Comparison of ENCODE assay signal across 15 cellular contexts in the genomic region with DNA sequence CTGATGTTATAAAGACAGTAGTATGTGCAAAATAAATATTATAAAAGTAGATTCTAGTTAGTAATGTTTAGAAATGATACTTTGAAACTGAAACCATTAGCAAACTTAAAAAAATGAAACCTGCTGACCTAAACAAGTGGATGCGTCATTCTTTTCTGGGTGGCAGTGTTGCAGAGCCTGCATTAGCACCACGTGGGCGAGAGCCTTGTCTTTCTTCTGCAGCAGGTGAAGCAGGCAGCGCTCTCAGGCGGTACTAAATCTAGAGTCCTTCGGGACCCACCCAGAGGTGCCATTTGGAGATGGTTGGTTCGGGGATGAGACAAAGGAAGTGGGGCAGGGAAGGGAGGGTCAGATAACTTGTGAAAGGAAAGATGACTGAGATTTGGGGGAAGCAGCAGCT.
DNase-seq lines count a peak whose midpoint lies in the region; ATAC-seq lines count a peak whose summit lies in the region.
"Had no signal": no experiment of that assay in that cellular context is flagged by ENCODE, and none has a peak within 500 bp of the region (broad histone marks: within the 10 kb centered on the region; RNA-seq: fewer than 3 reads in every experiment).

No MANE protein-coding gene starts in this region.

- ATAC-seq in GM18511 (IDR thresholded peaks at IDR 0.05; ENCODE audit: unreplicated experiment) (peak; percentile 77), HG02763 (IDR thresholded peaks at IDR 0.05; ENCODE audit: unreplicated experiment) (peak; percentile 70), HG02870 (IDR thresholded peaks at IDR 0.05; ENCODE audit: unreplicated experiment) (no peak)
- ATAC-seq: body of pancreas; stimulated activated naive B cell treated with anti-CD40 and anti-IgM and Interleukin-4, amounts not matched to agents 10 μg/mL and 1 μg/mL and 100 μg/mL, for 72 hours had no signal

- H4K91ac ChIP-seq in neuronal stem cell (ENCODE audit: low read depth, low read length, poor library complexity), result no peak overlapping the region

- no peak overlapping the region for H2AFZ ChIP-seq in neuronal stem cell (ENCODE audit: low read length)

- no peak overlapping the region for H3K4me3 ChIP-seq in neuronal stem cell (ENCODE audit: low read length in 2 of 2)
- H3K4me3 ChIP-seq: body of pancreas had no signal

- H3K27ac ChIP-seq in neuronal stem cell (replicated peaks; ENCODE audit: low read length), result no peak overlapping the region
- H3K27ac ChIP-seq: body of pancreas, C4-2B had no signal

- H3K4me1 ChIP-seq in neuronal stem cell (ENCODE audit: control insufficient read depth in 2 of 2, insufficient read depth in 1 of 2, low read depth in 1 of 2, low read length in 2 of 2), result no peaks in the 10 kb centered on the region
- H3K4me1 ChIP-seq: body of pancreas had no signal

- H3K9me3 Mint-ChIP-seq in activated naive CD8-positive, alpha-beta T cell treated with anti-CD3 and anti-CD28 coated beads for 36 hours, result no peaks in the 10 kb centered on the region
- H3K9me3 Mint-ChIP-seq: stimulated activated naive B cell treated with anti-CD40 and anti-IgM and Interleukin-4, amounts not matched to agents 10 μg/mL and 1 μg/mL and 100 μg/mL, for 72 hours had no signal

- no peak overlapping the region for H3K27ac Mint-ChIP-seq in activated naive CD8-positive, alpha-beta T cell treated with anti-CD3 and anti-CD28 coated beads for 36 hours
- H3K27ac Mint-ChIP-seq: stimulated activated naive B cell treated with anti-CD40 and anti-IgM and Interleukin-4, amounts not matched to agents 10 μg/mL and 1 μg/mL and 100 μg/mL, for 72 hours had no signal

- H3K23ac ChIP-seq in neuronal stem cell (ENCODE audit: low read depth, low read length, poor library complexity), result no peak overlapping the region

- H3K4me2 ChIP-seq in neuronal stem cell (ENCODE audit: insufficient read depth, low read length, poor library complexity, severe bottlenecking), result no peak overlapping the region
- H3K4me2 ChIP-seq: SK-N-SH had no signal

- H3K27me3 Mint-ChIP-seq in activated naive CD8-positive, alpha-beta T cell treated with anti-CD3 and anti-CD28 coated beads for 36 hours, result no peaks in the 10 kb centered on the region
- H3K27me3 Mint-ChIP-seq: stimulated activated naive B cell treated with anti-CD40 and anti-IgM and Interleukin-4, amounts not matched to agents 10 μg/mL and 1 μg/mL and 100 μg/mL, for 72 hours had no signal

- no peak overlapping the region for H2BK12ac ChIP-seq in neuronal stem cell (ENCODE audit: low read length)

- intact Hi-C loops in head of caudate nucleus (cut with DNase I), result no loop called here

- H2BK5ac ChIP-seq in neuronal stem cell (ENCODE audit: low read length), result no peak overlapping the region

- H3K4me1 Mint-ChIP-seq in activated naive CD8-positive, alpha-beta T cell treated with anti-CD3 and anti-CD28 coated beads for 36 hours, result no peaks in the 10 kb centered on the region
- H3K4me1 Mint-ChIP-seq: stimulated activated naive B cell treated with anti-CD40 and anti-IgM and Interleukin-4, amounts not matched to agents 10 μg/mL and 1 μg/mL and 100 μg/mL, for 72 hours had no signal

- peak overlapping the region; percentile 51 for H2AK5ac ChIP-seq in neuronal stem cell (ENCODE audit: low read depth, low read length)

- no peak overlapping the region for H2BK120ac ChIP-seq in neuronal stem cell (ENCODE audit: low read depth, low read length)

- no peak overlapping the region for H3K4me3 Mint-ChIP-seq in activated naive CD8-positive, alpha-beta T cell treated with anti-CD3 and anti-CD28 coated beads for 36 hours
- H3K4me3 Mint-ChIP-seq: stimulated activated naive B cell treated with anti-CD40 and anti-IgM and Interleukin-4, amounts not matched to agents 10 μg/mL and 1 μg/mL and 100 μg/mL, for 72 hours had no signal

- H3K14ac ChIP-seq in neuronal stem cell (ENCODE audit: low read length), result no peak overlapping the region

- H2BK15ac ChIP-seq in neuronal stem cell (ENCODE audit: low read length), result no peak overlapping the region

- WGBS in neuronal stem cell (ENCODE audit: extremely low coverage in 2 of 2, insufficient read length in 2 of 2, insufficient replicate concordance in 1 of 2), 2 donors, result no CpG with 5 or more reads among the region's 7 CpGs

- DNase-seq in RPMI7951 (ENCODE audit: low read depth) (peak; percentile 16), neuronal stem cell (ENCODE audit: low spot score) (no peak), head of caudate nucleus (no peak)
- no peak for DNase-seq in activated naive CD8-positive, alpha-beta T cell treated with anti-CD3 and anti-CD28 coated beads for 36 hours
- DNase-seq: activated CD8-positive, alpha-beta memory T cell treated with anti-CD3 and anti-CD28 coated beads for 24 hours; activated effector memory CD4-positive, alpha-beta T cell treated with anti-CD3 and anti-CD28 coated beads, Interleukin-2, amount 50 U/mL, for 16 hours; body of pancreas; foreskin fibroblast; NCI-H1694; SK-N-SH; stimulated activated naive B cell treated with anti-CD40 and anti-IgM and Interleukin-4, amounts not matched to agents 10 μg/mL and 1 μg/mL and 100 μg/mL, for 72 hours had no signal

- no peaks in the 10 kb centered on the region for H3K36me3 ChIP-seq in neuronal stem cell (replicated peaks in 1 of 2; ENCODE audit: control insufficient read depth in 2 of 2, insufficient read depth in 2 of 2, low read length in 2 of 2)

- H3K79me1 ChIP-seq in neuronal stem cell (ENCODE audit: low read depth, low read length), result no peaks in the 10 kb centered on the region

- no peaks in the 10 kb centered on the region for H3K27me3 ChIP-seq in neuronal stem cell (ENCODE audit: control insufficient read depth in 3 of 3, insufficient read depth in 3 of 3, low read depth in 1 of 3, low read length in 3 of 3)
- H3K27me3 ChIP-seq: body of pancreas had no signal

- no peak overlapping the region for H3K9ac ChIP-seq in neuronal stem cell (ENCODE audit: low read depth, low read length, poor library complexity)
- H3K9ac ChIP-seq: SK-N-SH had no signal

- H3K9me3 ChIP-seq in neuronal stem cell (replicated peaks in 1 of 2; ENCODE audit: control insufficient read depth in 2 of 2, insufficient read depth in 1 of 2, low read depth in 1 of 2, low read length in 2 of 2), result no peaks in the 10 kb centered on the region
- H3K9me3 ChIP-seq: body of pancreas, SK-N-SH had no signal

- no peak overlapping the region for H3K18ac ChIP-seq in neuronal stem cell (ENCODE audit: low read length)

- H3K36me3 Mint-ChIP-seq in activated naive CD8-positive, alpha-beta T cell treated with anti-CD3 and anti-CD28 coated beads for 36 hours, result no peaks in the 10 kb centered on the region
- H3K36me3 Mint-ChIP-seq: stimulated activated naive B cell treated with anti-CD40 and anti-IgM and Interleukin-4, amounts not matched to agents 10 μg/mL and 1 μg/mL and 100 μg/mL, for 72 hours had no signal

- H4K8ac ChIP-seq in neuronal stem cell (ENCODE audit: low read depth, low read length), result no peak overlapping the region

- no peak overlapping the region for H3K4ac ChIP-seq in neuronal stem cell (ENCODE audit: low read length)
